11 cellular contexts compared by ENCODE assay signal in the genomic region with DNA sequence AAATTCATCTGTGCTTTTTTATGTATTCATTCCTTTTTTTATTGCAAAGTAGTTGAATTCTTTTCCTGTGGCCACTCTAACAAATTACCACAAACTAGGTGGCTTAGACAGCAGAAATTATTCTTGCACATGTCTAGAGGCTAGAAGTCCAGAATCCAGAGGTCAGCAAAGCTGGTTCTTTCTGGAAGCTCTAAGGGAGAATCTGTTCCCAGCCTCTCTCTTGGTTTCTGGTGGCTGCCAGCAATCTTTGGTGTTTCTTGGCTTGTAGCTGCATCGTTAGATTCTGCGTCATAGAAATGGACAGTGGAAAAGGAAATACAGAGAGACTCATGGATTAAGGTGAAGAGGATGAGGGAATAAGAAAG. TPM values are rescaled to one million over a fixed set of nuclear protein-coding genes. Genes with fewer than 3 reads are reported as not detected.
DNase-seq lines count a peak whose midpoint lies in the region; ATAC-seq, FAIRE-seq and TF ChIP-seq lines count a peak whose summit lies in the region.
"Had no signal": no experiment of that assay in that cellular context is flagged by ENCODE, and none has a peak within 500 bp of the region (broad histone marks: within the 10 kb centered on the region; RNA-seq: fewer than 3 reads in every experiment).

No MANE protein-coding gene starts in this region.

- no peak overlapping the region for H3K27ac ChIP-seq in SK-N-SH (ENCODE audit: low read depth in 2 of 2, low read length in 1 of 2)
- peak overlapping the region; percentile 94 for H3K27ac ChIP-seq in HepG2 (ENCODE audit: extremely low read length, insufficient read depth, low read length)
- peak overlapping the region; percentile 5 for H3K27ac ChIP-seq in vagina
- H3K27ac ChIP-seq in CD4-positive, alpha-beta T cell (ENCODE audit: low read depth, low read length): no peak overlapping the region
- no peak overlapping the region for H3K27ac ChIP-seq in ovary

- ATAC-seq in SK-N-SH treated with all-trans-retinoic acid at 6 μM for 48 hours (peak; percentile 43), HepG2 (no peak)
- no peak for ATAC-seq in CD4-positive, alpha-beta T cell (ENCODE audit: poor library complexity)

- FAIRE-seq in HepG2 (lab: Jason Lieb, UNC): no peak

- DNase-seq in SK-N-SH (no peak), choroid plexus epithelial cell (ENCODE audit: low read depth) (peak; percentile 19), HepG2 (ENCODE audit: low spot score) (no peak), vagina (ENCODE audit: extremely low spot score in 2 of 2) (peak in 1 of 2 donors; percentile 82), ovary (no peak)
- no peak for DNase-seq in CD4-positive, alpha-beta T cell
- DNase-seq in activated T-helper 2 cell treated with anti-CD3 and anti-CD28 coated beads, Interferon-gamma antibody, Interleukin-2, Interleukin-4, amounts not matched to agents 10 μg/mL and 5 μg/mL and 100 μg/mL, durations not matched to agents 14 hours and 24 hours and 36 hours (ENCODE audit: low spot score): no peak

- H3K9me2 ChIP-seq in SK-N-SH: no peaks in the 10 kb centered on the region

- H3K4me2 ChIP-seq in SK-N-SH: no peak overlapping the region; the same call in 1 of the 2 replicates
- H3K4me2 ChIP-seq in HepG2 (ENCODE audit: low read depth, low read length): peak overlapping the region; percentile 5; the same call in 1 of the 2 replicates

- H3K9me3 ChIP-seq in SK-N-SH (no peaks in the 10 kb centered on the region), HepG2 (ENCODE audit: low read length) (no peaks in the 10 kb centered on the region), vagina (no peaks in the 10 kb centered on the region), ovary (no peaks in the 10 kb centered on the region)
- H3K9me3 ChIP-seq in CD4-positive, alpha-beta T cell (ENCODE audit: control insufficient read depth, low read length): no peaks in the 10 kb centered on the region

- no TSS peak for BruUV-seq in HepG2 (replicated peaks; lab: Mats Ljungman, UMichigan)

- intact Hi-C loops in HepG2 (cut with micrococcal nuclease; ENCODE audit: unreplicated experiment) (loop anchor here (1.0 to 10.0 kb wide), 4 partner anchors 53 to 271 kb away; partner anchors contain the start of genes GSTA4 and TMEM14A), vagina (cut with DNase I) (no loop called here), ovary (cut with DNase I) (no loop called here)
- intact Hi-C loops in CD4-positive, alpha-beta T cell (cut with DNase I, micrococcal nuclease): loop anchor here (10.0 kb wide), 1 partner anchor 761 kb away; no protein-coding TSS in a partner anchor
- intact Hi-C loops in activated T-helper 2 cell treated with anti-CD3 and anti-CD28 coated beads, Interferon-gamma antibody, Interleukin-2, Interleukin-4, amounts not matched to agents 10 μg/mL and 5 μg/mL and 100 μg/mL, durations not matched to agents 14 hours and 24 hours and 36 hours (cut with micrococcal nuclease): loop anchor here (2.0 kb wide), 1 partner anchor 761 kb away; no protein-coding TSS in a partner anchor

- no peak overlapping the region for H3K4me3 ChIP-seq in SK-N-SH (ENCODE audit: low read depth in 2 of 2, low read length in 1 of 2)
- no peak overlapping the region for H3K4me3 ChIP-seq in choroid plexus epithelial cell (ENCODE audit: low read depth, low read length)
- H3K4me3 ChIP-seq in HepG2 (replicated peaks in 1 of 3; ENCODE audit: insufficient read depth in 1 of 3, low read depth in 2 of 3, low read length in 3 of 3): no peak overlapping the region
- no peak overlapping the region for H3K4me3 ChIP-seq in vagina
- no peak overlapping the region for H3K4me3 ChIP-seq in ovary

- POLR2A ChIA-PET in SK-N-SH (lab: Yijun Ruan, JAX) (no interaction called here), HepG2 (lab: Yijun Ruan, JAX) (interaction anchor here (0.8 to 2.5 kb wide), 5 partner anchors 22 to 271 kb away, joined by 3 to 16 read pairs (median 5); partner anchors contain the start of gene GSTA4)
- POLR2A ChIA-PET in CD4-positive, alpha-beta T cell (lab: Charles Lee): no interaction called here

- H3K4me1 ChIP-seq in SK-N-SH (ENCODE audit: control insufficient read depth in 1 of 2, insufficient read depth in 2 of 2, low read depth in 1 of 2, low read length in 1 of 2) (no peaks in the 10 kb centered on the region), HepG2 (ENCODE audit: insufficient read depth, low read length) (peaks cover 56% of the 10 kb centered on the region), vagina (peaks cover 18% of the 10 kb centered on the region), ovary (ENCODE audit: insufficient read depth) (no peaks in the 10 kb centered on the region)

- H3K27ac Mint-ChIP-seq in CD4-positive, alpha-beta T cell: no peak overlapping the region
- no peak overlapping the region for H3K27ac Mint-ChIP-seq in activated T-helper 2 cell treated with anti-CD3 and anti-CD28 coated beads, Interferon-gamma antibody, Interleukin-2, Interleukin-4, amounts not matched to agents 10 μg/mL and 5 μg/mL and 100 μg/mL, durations not matched to agents 14 hours and 24 hours and 36 hours

- no peak overlapping the region for H3K4me3 Mint-ChIP-seq in CD4-positive, alpha-beta T cell
- H3K4me3 Mint-ChIP-seq in activated T-helper 2 cell treated with anti-CD3 and anti-CD28 coated beads, Interferon-gamma antibody, Interleukin-2, Interleukin-4, amounts not matched to agents 10 μg/mL and 5 μg/mL and 100 μg/mL, durations not matched to agents 14 hours and 24 hours and 36 hours (ENCODE audit: low read depth): no peak overlapping the region
- H3K4me3 Mint-ChIP-seq: brain had no signal

- H3K79me2 ChIP-seq in SK-N-SH (ENCODE audit: insufficient read depth) (no peaks in the 10 kb centered on the region), HepG2 (ENCODE audit: insufficient read depth, low read length) (no peaks in the 10 kb centered on the region)

- TF ChIP-seq CTCF in SK-N-SH (IDR thresholded peaks at IDR 0.05) (no peak), choroid plexus epithelial cell (conservative IDR thresholded peaks at IDR 0.05; ENCODE audit: low read depth, low read length) (no peak), HepG2 (CRISPR knock-in tag; IDR thresholded peaks at IDR 0.05) (no peak), vagina (IDR thresholded peaks at IDR 0.05) (no peak), ovary (IDR thresholded peaks at IDR 0.05) (no peak)
- TF ChIP-seq CTCF in CD4-positive, alpha-beta T cell (IDR thresholded peaks at IDR 0.05): no peak

- H3K27me3 ChIP-seq in SK-N-SH (ENCODE audit: insufficient read depth) (no peaks in the 10 kb centered on the region), HepG2 (ENCODE audit: control insufficient read depth in 1 of 2, insufficient read depth in 2 of 2, low read length in 2 of 2) (no peaks in the 10 kb centered on the region), vagina (no peaks in the 10 kb centered on the region), ovary (no peaks in the 10 kb centered on the region)
- no peaks in the 10 kb centered on the region for H3K27me3 ChIP-seq in CD4-positive, alpha-beta T cell (ENCODE audit: control insufficient read depth, insufficient read depth, low read length)

- TF ChIP-seq EP300 in SK-N-SH (IDR thresholded peaks at IDR 0.05; ENCODE audit: borderline replicate concordance in 1 of 2, low read depth in 1 of 2, low read length in 1 of 2) (no peak), HepG2 (IDR thresholded peaks at IDR 0.05; ENCODE audit: low read depth in 2 of 2, low read length in 2 of 2) (no peak), HepG2 (CRISPR knock-in tag; IDR thresholded peaks at IDR 0.05; ENCODE audit: borderline replicate concordance) (no peak), ovary (IDR thresholded peaks at IDR 0.05) (no peak)

- no peaks in the 10 kb centered on the region for H3K4me1 Mint-ChIP-seq in CD4-positive, alpha-beta T cell (ENCODE audit: low read depth)
- no peaks in the 10 kb centered on the region for H3K4me1 Mint-ChIP-seq in activated T-helper 2 cell treated with anti-CD3 and anti-CD28 coated beads, Interferon-gamma antibody, Interleukin-2, Interleukin-4, amounts not matched to agents 10 μg/mL and 5 μg/mL and 100 μg/mL, durations not matched to agents 14 hours and 24 hours and 36 hours (ENCODE audit: low read depth)
- H3K4me1 Mint-ChIP-seq: brain had no signal

- 50% methylated on average over 2 of the region's 2 CpGs for WGBS in SK-N-SH (ENCODE audit: low lambda C conversion rate)
- 65% methylated on average over 2 of the region's 2 CpGs for WGBS in HepG2 (ENCODE audit: low lambda C conversion rate)
- WGBS in ovary, 3 donors: 49 to 63% (median 55%) methylated on average over 2 of the region's 2 CpGs

- H3K9ac ChIP-seq in SK-N-SH: no peak overlapping the region
- H3K9ac ChIP-seq in HepG2 (ENCODE audit: insufficient read depth, low read depth, low read length): no peak overlapping the region

- no peak for TF ChIP-seq RAD21 in SK-N-SH (IDR thresholded peaks at IDR 0.05; ENCODE audit: low read length)
- no peak for TF ChIP-seq RAD21 in HepG2 (CRISPR knock-in tag; IDR thresholded peaks at IDR 0.05)

- in situ Hi-C loops in HepG2 (cut with HindIII; ENCODE audit: extremely low pct_ligation_motif_present, low pct_unique_long_range_greater_than_20kb): no loop called here

- no peaks in the 10 kb centered on the region for H4K20me1 ChIP-seq in SK-N-SH (ENCODE audit: insufficient read depth)
- H4K20me1 ChIP-seq in HepG2 (ENCODE audit: insufficient read depth, low read length): no peaks in the 10 kb centered on the region

- H3F3A ChIP-seq in SK-N-SH (replicated peaks; ENCODE audit: insufficient read depth): no peaks in the 10 kb centered on the region

- H3K36me3 ChIP-seq in SK-N-SH (replicated peaks in 1 of 2; ENCODE audit: control insufficient read depth in 1 of 2, insufficient read depth in 2 of 2, low read length in 1 of 2) (no peaks in the 10 kb centered on the region), HepG2 (replicated peaks in 1 of 2; ENCODE audit: control insufficient read depth in 1 of 2, insufficient read depth in 2 of 2, low read length in 2 of 2) (no peaks in the 10 kb centered on the region), vagina (no peaks in the 10 kb centered on the region), ovary (no peaks in the 10 kb centered on the region)

- no peaks in the 10 kb centered on the region for H3K36me3 Mint-ChIP-seq in CD4-positive, alpha-beta T cell (ENCODE audit: low read depth)
- no peaks in the 10 kb centered on the region for H3K36me3 Mint-ChIP-seq in activated T-helper 2 cell treated with anti-CD3 and anti-CD28 coated beads, Interferon-gamma antibody, Interleukin-2, Interleukin-4, amounts not matched to agents 10 μg/mL and 5 μg/mL and 100 μg/mL, durations not matched to agents 14 hours and 24 hours and 36 hours (ENCODE audit: low read depth)
- H3K36me3 Mint-ChIP-seq: brain; stimulated activated naive B cell treated with anti-CD40 and anti-IgM and Interleukin-4, amounts not matched to agents 10 μg/mL and 1 μg/mL and 100 μg/mL, for 72 hours had no signal

- no peak for TF ChIP-seq POLR2A in HepG2 (IDR thresholded peaks at IDR 0.05; ENCODE audit: insufficient read depth in 1 of 2, low read depth in 2 of 2, low read length in 2 of 2)
- no peak for TF ChIP-seq POLR2A in vagina (IDR thresholded peaks at IDR 0.05)
- TF ChIP-seq POLR2A in ovary (IDR thresholded peaks at IDR 0.05): no peak

- H3K27me3 Mint-ChIP-seq in CD4-positive, alpha-beta T cell: no peaks in the 10 kb centered on the region
- H3K27me3 Mint-ChIP-seq in activated T-helper 2 cell treated with anti-CD3 and anti-CD28 coated beads, Interferon-gamma antibody, Interleukin-2, Interleukin-4, amounts not matched to agents 10 μg/mL and 5 μg/mL and 100 μg/mL, durations not matched to agents 14 hours and 24 hours and 36 hours (ENCODE audit: low read depth): peaks cover 4% of the 10 kb centered on the region

- H2AFZ ChIP-seq in SK-N-SH (ENCODE audit: low read depth) (no peak overlapping the region), HepG2 (ENCODE audit: low read length) (peak overlapping the region; percentile 60)

- CTCF ChIA-PET in SK-N-SH (lab: Yijun Ruan, JAX): interaction anchor here (0.7 to 2.7 kb wide), 11 partner anchors 8 to 343 kb away, joined by 3 to 14 read pairs (median 5); no protein-coding TSS in a partner anchor
- CTCF ChIA-PET in HepG2 (lab: Yijun Ruan, JAX; ENCODE audit: low intra/inter-chr PET ratio, low total read pairs): interaction anchor here (1.3 to 2.6 kb wide), 4 partner anchors 79 to 158 kb away, joined by 3 to 22 read pairs (median 10); partner anchors contain the start of gene GSTA1
- CTCF ChIA-PET in CD4-positive, alpha-beta T cell (lab: Charles Lee): interaction anchor here (1.4 kb wide), 1 partner anchor 10 kb away, joined by 5 read pairs; no protein-coding TSS in a partner anchor

- no peaks in the 10 kb centered on the region for H3K9me3 Mint-ChIP-seq in CD4-positive, alpha-beta T cell
- no peaks in the 10 kb centered on the region for H3K9me3 Mint-ChIP-seq in activated T-helper 2 cell treated with anti-CD3 and anti-CD28 coated beads, Interferon-gamma antibody, Interleukin-2, Interleukin-4, amounts not matched to agents 10 μg/mL and 5 μg/mL and 100 μg/mL, durations not matched to agents 14 hours and 24 hours and 36 hours
- H3K9me3 Mint-ChIP-seq: brain; stimulated activated naive B cell treated with anti-CD40 and anti-IgM and Interleukin-4, amounts not matched to agents 10 μg/mL and 1 μg/mL and 100 μg/mL, for 72 hours had no signal

RNA-seq across cellular contexts. Expression of gene GSTA2, which starts 39.3 kb away (rescaled TPM):
- polyA plus RNA-seq in SK-N-SH (2012; rRNA removed) (not detected in 2 replicates), HepG2 (2011; rRNA removed) (0.75 and 1.1 TPM in 2 replicates), ovary (1 to 10 TPM in 1 of 2 donors, under 1 TPM in 1; 0.54 to 2.0 TPM)
- not detected in 2 replicates for polyA plus RNA-seq in SK-N-SH (2012; cell fraction: cytosol; rRNA removed)
- not detected in 2 replicates for polyA plus RNA-seq in SK-N-SH (2012; cell fraction: nucleus; rRNA removed)
- total RNA-seq in HepG2 (2016; rRNA removed; fragmentation: Illumina TruSeq; extraction: Trizol) (13.7 and 21.5 TPM in 2 replicates), vagina (not detected), ovary (under 1 TPM in 3 of 7 donors, not detected in 4; 0.46 to 0.84 (median 0.46) TPM)
- 3.0 and 3.4 TPM in 2 replicates for total RNA-seq in HepG2 (2016; cell fraction: cytosol; rRNA removed; fragmentation: Illumina TruSeq; extraction: Trizol; ENCODE audit: low read depth)
- 15.4 and 22.0 TPM in 2 replicates for total RNA-seq in HepG2 (2016; cell fraction: insoluble cytoplasmic fraction; rRNA removed; fragmentation: Illumina TruSeq; extraction: Trizol)
- total RNA-seq in HepG2 (2016; cell fraction: membrane; rRNA removed; fragmentation: Illumina TruSeq; extraction: Trizol): 3.4 and 4.3 TPM in 2 replicates
- total RNA-seq in HepG2 (2016; cell fraction: nucleus; rRNA removed; fragmentation: Illumina TruSeq; extraction: Trizol): 6.0 TPM in 2 replicates
- 0.32 and 0.96 TPM in 2 replicates for polyA plus RNA-seq in HepG2 (2011; cell fraction: cytosol; rRNA removed)
- polyA plus RNA-seq in HepG2 (2011; cell fraction: nucleus; rRNA removed): 0.16 and 0.26 TPM in 2 replicates
- polyA plus RNA-seq in HepG2 (2012): 1.8 and 3.2 TPM in 2 replicates
- polyA plus RNA-seq in HepG2 (2016; cell fraction: cytosol; fragmentation: Illumina TruSeq; extraction: Trizol; ENCODE audit: low read depth): 3.8 and 4.2 TPM in 2 replicates
- 27.0 and 28.3 TPM in 2 replicates for polyA plus RNA-seq in HepG2 (2016; cell fraction: insoluble cytoplasmic fraction; fragmentation: Illumina TruSeq; extraction: Trizol; ENCODE audit: low read depth)
- polyA plus RNA-seq in HepG2 (2016; cell fraction: membrane; fragmentation: Illumina TruSeq; extraction: Trizol; ENCODE audit: low read depth): 3.6 and 4.5 TPM in 2 replicates
- polyA plus RNA-seq in HepG2 (2016; cell fraction: nucleus; fragmentation: Illumina TruSeq; extraction: Trizol; ENCODE audit: insufficient read depth, low read depth): 7.2 and 8.9 TPM in 2 replicates
- not detected in 2 replicates for polyA minus RNA-seq in HepG2 (2011; rRNA and poly(A)+ RNA removed; ENCODE audit: low replicate concordance)
- 0.79 TPM in 1 of 2 replicates, not detected in the other for polyA minus RNA-seq in HepG2 (2011; cell fraction: cytosol; rRNA and poly(A)+ RNA removed)
- polyA minus RNA-seq in HepG2 (2011; cell fraction: nucleus; rRNA and poly(A)+ RNA removed): not detected in 2 replicates
- not detected for total RNA-seq in CD4-positive, alpha-beta T cell
- total RNA-seq in activated T-helper 2 cell treated with anti-CD3 and anti-CD28 coated beads, Interferon-gamma antibody, Interleukin-2, Interleukin-4, amounts not matched to agents 10 μg/mL and 5 μg/mL and 100 μg/mL, durations not matched to agents 14 hours and 24 hours and 36 hours: not detected in 2 replicates
- total RNA-seq: glomerular endothelial cell had no signal

RNA-seq across cellular contexts. Expression of gene TMEM14A, which starts 53.1 kb away (rescaled TPM):
- 42.4 and 48.7 TPM in 2 replicates for polyA plus RNA-seq in SK-N-SH (2012; rRNA removed)
- polyA plus RNA-seq in SK-N-SH (2012; cell fraction: cytosol; rRNA removed): 60.0 and 68.7 TPM in 2 replicates
- 5.1 and 18.3 TPM in 2 replicates for polyA plus RNA-seq in SK-N-SH (2012; cell fraction: nucleus; rRNA removed)
- 73.7 and 78.0 TPM in 2 replicates for total RNA-seq in HepG2 (2016; rRNA removed; fragmentation: Illumina TruSeq; extraction: Trizol)
- 23.2 and 27.5 TPM in 2 replicates for total RNA-seq in HepG2 (2016; cell fraction: cytosol; rRNA removed; fragmentation: Illumina TruSeq; extraction: Trizol; ENCODE audit: low read depth)
- 70.9 and 77.3 TPM in 2 replicates for total RNA-seq in HepG2 (2016; cell fraction: insoluble cytoplasmic fraction; rRNA removed; fragmentation: Illumina TruSeq; extraction: Trizol)
- total RNA-seq in HepG2 (2016; cell fraction: membrane; rRNA removed; fragmentation: Illumina TruSeq; extraction: Trizol): 39.5 and 43.5 TPM in 2 replicates
- 44.6 and 52.8 TPM in 2 replicates for total RNA-seq in HepG2 (2016; cell fraction: nucleus; rRNA removed; fragmentation: Illumina TruSeq; extraction: Trizol)
- polyA plus RNA-seq in HepG2 (2011; rRNA removed): 18.2 and 24.6 TPM in 2 replicates
- polyA plus RNA-seq in HepG2 (2011; cell fraction: cytosol; rRNA removed): 19.6 and 31.0 TPM in 2 replicates
- 7.1 and 9.9 TPM in 2 replicates for polyA plus RNA-seq in HepG2 (2011; cell fraction: nucleus; rRNA removed)
- polyA plus RNA-seq in HepG2 (2012): 18.4 and 26.2 TPM in 2 replicates
- polyA plus RNA-seq in HepG2 (2016; cell fraction: cytosol; fragmentation: Illumina TruSeq; extraction: Trizol; ENCODE audit: low read depth): 23.3 and 32.1 TPM in 2 replicates
- 85.0 and 85.6 TPM in 2 replicates for polyA plus RNA-seq in HepG2 (2016; cell fraction: insoluble cytoplasmic fraction; fragmentation: Illumina TruSeq; extraction: Trizol; ENCODE audit: low read depth)
- polyA plus RNA-seq in HepG2 (2016; cell fraction: membrane; fragmentation: Illumina TruSeq; extraction: Trizol; ENCODE audit: low read depth): 39.5 and 42.3 TPM in 2 replicates
- 84.3 and 97.3 TPM in 2 replicates for polyA plus RNA-seq in HepG2 (2016; cell fraction: nucleus; fragmentation: Illumina TruSeq; extraction: Trizol; ENCODE audit: insufficient read depth, low read depth)
- polyA minus RNA-seq in HepG2 (2011; rRNA and poly(A)+ RNA removed; ENCODE audit: low replicate concordance): 4.1 and 10.8 TPM in 2 replicates
- 4.7 and 5.7 TPM in 2 replicates for polyA minus RNA-seq in HepG2 (2011; cell fraction: cytosol; rRNA and poly(A)+ RNA removed)
- 3.7 and 4.6 TPM in 2 replicates for polyA minus RNA-seq in HepG2 (2011; cell fraction: nucleus; rRNA and poly(A)+ RNA removed)
- total RNA-seq in vagina: 16.9 TPM
- 1 to 10 TPM; 3.4 TPM for total RNA-seq in CD4-positive, alpha-beta T cell
- total RNA-seq in ovary: 10 to 100 TPM; 17.0 to 31.4 (median 24.2) TPM
- 10 to 100 TPM; 34.2 to 35.6 TPM for polyA plus RNA-seq in ovary
- total RNA-seq in activated T-helper 2 cell treated with anti-CD3 and anti-CD28 coated beads, Interferon-gamma antibody, Interleukin-2, Interleukin-4, amounts not matched to agents 10 μg/mL and 5 μg/mL and 100 μg/mL, durations not matched to agents 14 hours and 24 hours and 36 hours: 17.0 and 18.9 TPM in 2 replicates

Comparison
In these comparisons a context has a peak if more than half of its experiments do, and no peak if none do; other contexts are left out.
1. H3K27ac ChIP-seq: peak in HepG2 (single experiment) and vagina (single experiment); none in SK-N-SH (0 of 2), CD4-positive, alpha-beta T cell (single experiment) and ovary (0 of 2).
2. intact Hi-C loops: an anchor here in HepG2 (1.0 to 10.0 kb wide), CD4-positive, alpha-beta T cell (10.0 kb wide) and activated T-helper 2 cell treated with anti-CD3 and anti-CD28 coated beads, Interferon-gamma antibody, Interleukin-2, Interleukin-4, amounts not matched to agents 10 μg/mL and 5 μg/mL and 100 μg/mL, durations not matched to agents 14 hours and 24 hours and 36 hours (2.0 kb wide); none called in vagina and ovary.